Comparison of ENCODE assay signal across 1 cellular context in genomic region chr16:22053921-22054341, GRCh38.
TF ChIP-seq lines count a peak whose summit lies in the region.

No MANE protein-coding gene starts in this region.

TF ChIP-seq in GM12878, 131 proteins besides CTCF, POLR2A, EP300 and RAD21:
- TF ChIP-seq BRCA1 (IDR thresholded peaks at IDR 0.05; ENCODE audit: low read depth, low read length) (no peak), PBX3 (IDR thresholded peaks at IDR 0.05; ENCODE audit: insufficient replicate concordance, low read depth, low read length) (peak; percentile 83), BHLHE40 (IDR thresholded peaks at IDR 0.05; ENCODE audit: borderline replicate concordance in 1 of 2, low read depth in 2 of 2, low read length in 1 of 2) (peak in 1 of 2 experiments; percentile 54; a peak in 1 of 4 replicates), ZNF592 (IDR thresholded peaks at IDR 0.05) (no peak), FOXK2 (IDR thresholded peaks at IDR 0.05) (no peak), RUNX3 (IDR thresholded peaks at IDR 0.05; ENCODE audit: low read length) (peak; percentile 12; the same call in 1 of the 2 replicates), ZNF24 (IDR thresholded peaks at IDR 0.05) (no peak), HSF1 (IDR thresholded peaks at IDR 0.05; ENCODE audit: low read depth, low read length) (no peak), SMARCA5 (IDR thresholded peaks at IDR 0.05) (peak; percentile 83), ATF7 (IDR thresholded peaks at IDR 0.05; ENCODE audit: low read depth) (peak; percentile 58), ZNF687 (IDR thresholded peaks at IDR 0.05) (no peak), TARDBP (IDR thresholded peaks at IDR 0.05; ENCODE audit: borderline replicate concordance) (no peak), SIN3A (IDR thresholded peaks at IDR 0.05; ENCODE audit: low read depth, low read length) (no peak), PKNOX1 (IDR thresholded peaks at IDR 0.05) (peak; percentile 94), IKZF2 (IDR thresholded peaks at IDR 0.05) (no peak), ATF3 (IDR thresholded peaks at IDR 0.05; ENCODE audit: borderline replicate concordance, extremely low read depth, low read depth, low read length) (no peak), CUX1 (IDR thresholded peaks at IDR 0.05; ENCODE audit: insufficient replicate concordance, low read depth, low read length) (no peak), BCL11A (IDR thresholded peaks at IDR 0.05; ENCODE audit: low read depth, low read length) (no peak), MYB (IDR thresholded peaks at IDR 0.05; ENCODE audit: borderline replicate concordance, low read depth, low read length) (no peak), NFIC (IDR thresholded peaks at IDR 0.05; ENCODE audit: low read depth, low read length) (no peak; the same call in 1 of the 2 replicates), RELB (IDR thresholded peaks at IDR 0.05; ENCODE audit: low read depth) (peak; percentile 49), ZNF384 (IDR thresholded peaks at IDR 0.05; ENCODE audit: borderline replicate concordance, low read depth, low read length) (peak; percentile 37; the same call in 1 of the 2 replicates), NBN (IDR thresholded peaks at IDR 0.05) (no peak), DPF2 (IDR thresholded peaks at IDR 0.05) (0 out of 2 replicates have a peak, but pooled peaks have one; percentile 32), RBBP5 (conservative IDR thresholded peaks at IDR 0.05) (no peak), JUNB (IDR thresholded peaks at IDR 0.05) (peak; percentile 65), MAX (IDR thresholded peaks at IDR 0.05; ENCODE audit: low read depth, low read length) (no peak), FOS (IDR thresholded peaks at IDR 0.05; ENCODE audit: borderline replicate concordance, extremely low read depth, insufficient read length) (no peak), ZBTB40 (IDR thresholded peaks at IDR 0.05; ENCODE audit: borderline replicate concordance) (no peak)
